15 cellular contexts compared by ENCODE assay signal in the genomic region with DNA sequence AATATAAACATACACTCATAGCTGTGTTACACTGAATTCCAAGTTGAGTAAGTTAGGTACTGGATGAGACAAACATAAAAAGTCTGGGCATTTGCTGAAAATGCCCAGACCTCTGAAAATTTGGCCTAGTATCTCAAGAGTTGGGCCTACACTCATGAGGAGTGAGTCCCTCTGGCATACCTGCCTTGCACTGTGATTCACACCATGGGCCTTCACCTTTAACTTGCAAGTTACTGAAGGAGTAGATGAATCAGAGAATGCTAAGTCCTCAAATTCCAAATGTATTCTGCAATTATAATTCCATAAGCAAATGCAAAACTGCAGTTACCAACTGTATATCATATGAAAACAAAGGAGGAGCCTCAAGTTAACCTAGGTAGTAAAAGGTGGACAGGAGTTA. TPM values are rescaled to one million over a fixed set of nuclear protein-coding genes. Genes with fewer than 3 reads are reported as not detected.
DNase-seq lines count a peak whose midpoint lies in the region; ATAC-seq and TF ChIP-seq lines count a peak whose summit lies in the region.
"Had no signal": no experiment of that assay in that cellular context is flagged by ENCODE, and none has a peak within 500 bp of the region (broad histone marks: within the 10 kb centered on the region; RNA-seq: fewer than 3 reads in every experiment).

No MANE protein-coding gene starts in this region.

- no peaks in the 10 kb centered on the region for H3K9me3 Mint-ChIP-seq in MCF 10A (ENCODE audit: unreplicated experiment)
- H3K9me3 Mint-ChIP-seq in stimulated activated effector memory CD8-positive, alpha-beta T cell treated with anti-CD3 and anti-CD28 coated beads, Interleukin-12 subunit alpha, Interleukin-12 subunit beta, amount 100 ng/mL, for 72 hours: no peaks in the 10 kb centered on the region
- H3K9me3 Mint-ChIP-seq: CD8-positive, alpha-beta T cell had no signal

- H3K36me3 Mint-ChIP-seq in MCF 10A (ENCODE audit: insufficient read depth, unreplicated experiment): peaks cover 40% of the 10 kb centered on the region
- H3K36me3 Mint-ChIP-seq in stimulated activated effector memory CD8-positive, alpha-beta T cell treated with anti-CD3 and anti-CD28 coated beads, Interleukin-12 subunit alpha, Interleukin-12 subunit beta, amount 100 ng/mL, for 72 hours: peaks cover 72% of the 10 kb centered on the region

- ATAC-seq in stimulated activated effector memory CD8-positive, alpha-beta T cell treated with anti-CD3 and anti-CD28 coated beads, Interleukin-12 subunit alpha, Interleukin-12 subunit beta, amount 100 ng/mL, for 72 hours: no peak
- ATAC-seq in HG02798 (IDR thresholded peaks at IDR 0.05; ENCODE audit: poor library complexity, unreplicated experiment): no peak
- ATAC-seq: CD8-positive, alpha-beta T cell had no signal

- no peak overlapping the region for H3K27ac ChIP-seq in mammary epithelial cell (ENCODE audit: insufficient read depth, low read depth, low read length)
- H3K27ac ChIP-seq: BLaER1 treated with 17β-estradiol and CSF1 and Interleukin-3, amounts not matched to agents 10 nM and 100 nM; GM23248; HL-60 had no signal

- no peaks in the 10 kb centered on the region for H4K20me1 ChIP-seq in mammary epithelial cell (ENCODE audit: insufficient read depth, low read length)
- H4K20me1 ChIP-seq: BLaER1 treated with 17β-estradiol and CSF1 and Interleukin-3, amounts not matched to agents 10 nM and 100 nM had no signal

- in situ Hi-C loops in mammary epithelial cell (cut with MboI; ENCODE audit: low sequenced_read_pairs in 2 of 2): no loop called here

- H3K4me2 ChIP-seq in mammary epithelial cell (ENCODE audit: insufficient read depth, low read depth, low read length): no peak overlapping the region
- H3K4me2 ChIP-seq: BLaER1 treated with 17β-estradiol and CSF1 and Interleukin-3, amounts not matched to agents 10 nM and 100 nM had no signal

- no peaks in the 10 kb centered on the region for H3K4me1 ChIP-seq in mammary epithelial cell (ENCODE audit: insufficient read depth, low read length)
- H3K4me1 ChIP-seq: BLaER1 treated with 17β-estradiol and CSF1 and Interleukin-3, amounts not matched to agents 10 nM and 100 nM had no signal

- no peaks in the 10 kb centered on the region for H3K27me3 Mint-ChIP-seq in MCF 10A (ENCODE audit: insufficient read depth, unreplicated experiment)

- peaks cover 17% of the 10 kb centered on the region for H3K36me3 ChIP-seq in mammary epithelial cell (ENCODE audit: insufficient read depth, low read length)

- H3K4me3 ChIP-seq in mammary epithelial cell (replicated peaks in 1 of 3; ENCODE audit: insufficient read depth in 1 of 3, low read depth in 2 of 3, low read length in 3 of 3) (no peak overlapping the region), epithelial cell of esophagus (ENCODE audit: low read length) (no peak overlapping the region)
- H3K4me3 ChIP-seq: BLaER1 treated with 17β-estradiol and CSF1 and Interleukin-3, amounts not matched to agents 10 nM and 100 nM; GM23248 had no signal

- H2AFZ ChIP-seq in mammary epithelial cell (ENCODE audit: low read depth, low read length): no peak overlapping the region
- H2AFZ ChIP-seq: GM23248 had no signal

- H3K27me3 ChIP-seq in mammary epithelial cell (ENCODE audit: insufficient read depth, low read length): peaks cover 2% of the 10 kb centered on the region
- H3K27me3 ChIP-seq: BLaER1 treated with 17β-estradiol and CSF1 and Interleukin-3, amounts not matched to agents 10 nM and 100 nM had no signal

- intact Hi-C loops in mammary epithelial cell (cut with micrococcal nuclease): no loop called here
- intact Hi-C loops in MCF 10A (cut with micrococcal nuclease): no loop called here

- BruUV-seq in mammary epithelial cell (replicated peaks; lab: Mats Ljungman, UMichigan) (no TSS peak), MCF 10A (replicated peaks; lab: Mats Ljungman, UMichigan) (no TSS peak)

- dilution Hi-C loops in mammary epithelial cell (cut with HindIII; ENCODE audit: low sequenced_read_pairs): no loop called here

- no peaks in the 10 kb centered on the region for H3K4me1 Mint-ChIP-seq in MCF 10A (ENCODE audit: insufficient read depth, unreplicated experiment)
- H3K4me1 Mint-ChIP-seq in stimulated activated effector memory CD8-positive, alpha-beta T cell treated with anti-CD3 and anti-CD28 coated beads, Interleukin-12 subunit alpha, Interleukin-12 subunit beta, amount 100 ng/mL, for 72 hours: no peaks in the 10 kb centered on the region

- H3K4me3 Mint-ChIP-seq in MCF 10A (ENCODE audit: unreplicated experiment): no peak overlapping the region
- no peak overlapping the region for H3K4me3 Mint-ChIP-seq in stimulated activated effector memory CD8-positive, alpha-beta T cell treated with anti-CD3 and anti-CD28 coated beads, Interleukin-12 subunit alpha, Interleukin-12 subunit beta, amount 100 ng/mL, for 72 hours
- H3K4me3 Mint-ChIP-seq: CD8-positive, alpha-beta T cell had no signal

- DNase-seq in mammary epithelial cell (peak; percentile 11), MCF 10A (ENCODE audit: unreplicated experiment) (no peak), epithelial cell of esophagus (ENCODE audit: low read depth) (peak; percentile 68), kidney tubule cell (ENCODE audit: low spot score) (peak; percentile 42), cerebellum (ENCODE audit: low spot score) (no peak), COLO829 (ENCODE audit: low spot score) (no peak)
- DNase-seq in stimulated activated effector memory CD8-positive, alpha-beta T cell treated with anti-CD3 and anti-CD28 coated beads, Interleukin-12 subunit alpha, Interleukin-12 subunit beta, amount 100 ng/mL, for 72 hours (ENCODE audit: low spot score in 2 of 2): no peak
- DNase-seq: 8988T; CD8-positive, alpha-beta T cell; COR-L47; GM23248; HCEC 1CT had no signal

- CTCF ChIA-PET in mammary epithelial cell (lab: Charles Lee; ENCODE audit: low non-redundant PET) (no interaction called here), MCF 10A (lab: Yijun Ruan, JAX) (interaction anchor here (0.6 to 1.4 kb wide), 3 partner anchors 9 to 1504 kb away, joined by 3 read pairs; no protein-coding TSS in a partner anchor)

- H3K9ac ChIP-seq in mammary epithelial cell (ENCODE audit: insufficient read depth, low read length): no peak overlapping the region
- H3K9ac ChIP-seq: BLaER1 treated with 17β-estradiol and CSF1 and Interleukin-3, amounts not matched to agents 10 nM and 100 nM; GM23248 had no signal

- TF ChIP-seq CTCF in mammary epithelial cell (conservative IDR thresholded peaks at IDR 0.05 in 1 of 2, IDR thresholded peaks at IDR 0.05 in 1 of 2; ENCODE audit: extremely low read depth in 1 of 2, insufficient read depth in 1 of 2, low read depth in 1 of 2, low read length in 2 of 2) (no peak), MCF 10A (IDR thresholded peaks at IDR 0.05; ENCODE audit: unreplicated experiment) (no peak), epithelial cell of esophagus (IDR thresholded peaks at IDR 0.05; ENCODE audit: insufficient read depth, low read depth, low read length, missing control alignments) (no peak)

- POLR2A ChIA-PET in MCF 10A (lab: Yijun Ruan, JAX): interaction anchor here (0.6 kb wide), 1 partner anchor 1848 kb away, joined by 3 read pairs; no protein-coding TSS in a partner anchor

- H3K27ac Mint-ChIP-seq in MCF 10A (ENCODE audit: low read depth, unreplicated experiment): no peak overlapping the region
- peak overlapping the region; percentile 21 for H3K27ac Mint-ChIP-seq in stimulated activated effector memory CD8-positive, alpha-beta T cell treated with anti-CD3 and anti-CD28 coated beads, Interleukin-12 subunit alpha, Interleukin-12 subunit beta, amount 100 ng/mL, for 72 hours
- H3K27ac Mint-ChIP-seq: CD8-positive, alpha-beta T cell had no signal

- H3K79me2 ChIP-seq in mammary epithelial cell (ENCODE audit: insufficient read depth, low read length): no peaks in the 10 kb centered on the region

- H3K9me3 ChIP-seq in mammary epithelial cell (replicated peaks; ENCODE audit: insufficient read depth, low read length): no peaks in the 10 kb centered on the region
- H3K9me3 ChIP-seq: BLaER1 treated with 17β-estradiol and CSF1 and Interleukin-3, amounts not matched to agents 10 nM and 100 nM had no signal

RNA-seq across cellular contexts. Expression of gene C9orf40, which starts 32.3 kb away (rescaled TPM):
- total RNA-seq in mammary epithelial cell (1 to 10 TPM; 5.3 to 8.1 TPM), MCF 10A (2022) (5.6 and 5.8 TPM in 2 replicates), cerebellum (9.1 TPM)
- polyA plus RNA-seq in mammary epithelial cell: 3.0 TPM
- 4.8 TPM for polyA minus RNA-seq in mammary epithelial cell

RNA-seq across cellular contexts. Expression of gene CARNMT1, which starts 43.1 kb away (rescaled TPM):
- total RNA-seq in mammary epithelial cell (10 to 100 TPM; 21.7 to 22.8 TPM), MCF 10A (2022) (12.9 and 21.5 TPM in 2 replicates), cerebellum (23.9 TPM)
- polyA plus RNA-seq in mammary epithelial cell: 8.0 TPM
- 8.3 TPM for polyA minus RNA-seq in mammary epithelial cell

Comparison
In these comparisons a context has a peak if more than half of its experiments do, and no peak if none do; other contexts are left out.
1. DNase-seq: peak in mammary epithelial cell (single experiment), epithelial cell of esophagus (single experiment) and kidney tubule cell (single experiment); none in MCF 10A (single experiment), stimulated activated effector memory CD8-positive, alpha-beta T cell treated with anti-CD3 and anti-CD28 coated beads, Interleukin-12 subunit alpha, Interleukin-12 subunit beta, amount 100 ng/mL, for 72 hours (0 of 2), cerebellum (single experiment) and COLO829 (single experiment).